ENCODE assay signal across 1 cellular context in genomic region chr1:27144920-27145661, GRCh38.
TF ChIP-seq lines count a peak whose summit lies in the region.

No MANE protein-coding gene starts in this region.

TF ChIP-seq in K562, 482 proteins besides CTCF, POLR2A, EP300 and RAD21 (continued from another document):
- no peak for TF ChIP-seq ZNF175 (CRISPR knock-in tag; IDR thresholded peaks at IDR 0.05; ENCODE audit: low read depth)
TF ChIP-seq in K562: peak in this region for 8.
